ENCODE assay signal across 8 cellular contexts in the genomic region with DNA sequence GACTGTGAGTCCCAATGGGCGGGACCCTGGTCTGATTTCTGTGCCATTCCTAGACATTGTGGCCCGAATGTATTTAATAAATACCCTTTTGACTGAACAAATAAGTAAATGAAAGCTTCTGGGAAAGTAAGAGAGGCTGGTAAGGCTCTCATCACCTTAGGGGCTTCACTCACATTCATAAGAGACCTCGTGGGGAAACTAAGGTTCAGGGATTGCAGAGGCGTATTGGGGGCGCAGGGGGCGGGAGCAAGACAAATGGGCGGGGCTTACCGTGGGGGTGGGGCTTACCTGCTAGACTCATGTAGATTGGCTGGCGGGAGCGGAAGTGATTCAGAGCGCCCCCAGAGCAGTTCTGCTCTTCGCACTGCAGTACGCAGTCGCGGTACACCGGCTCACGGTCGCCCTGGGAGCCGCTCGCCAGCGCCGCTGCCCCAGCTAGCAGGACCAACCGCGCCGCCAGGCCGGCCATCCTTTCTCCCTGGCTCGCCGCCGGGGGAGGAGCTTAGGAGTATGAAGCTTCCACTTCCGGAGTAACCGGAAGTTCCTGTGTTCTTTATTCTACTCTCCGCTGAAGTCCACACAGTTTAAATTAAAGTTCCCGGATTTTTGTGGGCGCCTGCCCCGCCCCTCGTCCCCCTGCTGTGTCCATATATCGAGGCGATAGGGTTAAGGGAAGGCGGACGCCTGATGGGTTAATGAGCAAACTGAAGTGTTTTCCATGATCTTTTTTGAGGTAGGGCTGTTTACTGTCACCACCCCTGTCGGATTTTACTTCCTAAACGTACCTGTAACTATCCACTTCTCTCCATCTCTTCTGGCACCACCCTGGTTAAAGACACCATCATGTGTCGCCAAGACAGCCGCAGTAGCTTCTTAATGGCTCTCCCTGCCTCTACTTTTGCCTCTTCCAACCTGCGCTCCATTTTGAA. TPM values are rescaled to one million over a fixed set of nuclear protein-coding genes. Genes with fewer than 3 reads are reported as not detected.
A peak's percentile ranks its signal among the peaks of the same experiment; 100 is the strongest.
DNase-seq lines count a peak whose midpoint lies in the region; ATAC-seq and TF ChIP-seq lines count a peak whose summit lies in the region.

A gene with protein sequence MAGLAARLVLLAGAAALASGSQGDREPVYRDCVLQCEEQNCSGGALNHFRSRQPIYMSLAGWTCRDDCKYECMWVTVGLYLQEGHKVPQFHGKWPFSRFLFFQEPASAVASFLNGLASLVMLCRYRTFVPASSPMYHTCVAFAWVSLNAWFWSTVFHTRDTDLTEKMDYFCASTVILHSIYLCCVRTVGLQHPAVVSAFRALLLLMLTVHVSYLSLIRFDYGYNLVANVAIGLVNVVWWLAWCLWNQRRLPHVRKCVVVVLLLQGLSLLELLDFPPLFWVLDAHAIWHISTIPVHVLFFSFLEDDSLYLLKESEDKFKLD (minus strand): TSS at position 512 of the 929 bp plus-strand sequence. CDS start 43 bp downstream, at position 469.

- no peaks in the 10 kb centered on the region for H3K9me3 Mint-ChIP-seq in CD4-positive, alpha-beta memory T cell
- H3K9me3 Mint-ChIP-seq in activated CD4-positive, alpha-beta memory T cell treated with anti-CD3 and anti-CD28 coated beads, Interleukin-2, amount 10 ng/mL, durations not matched to agents 7 days and 5 days = no peaks in the 10 kb centered on the region

- peak within 1 kb of the TSS; percentile 67 for H3K27ac ChIP-seq in CD4-positive, alpha-beta memory T cell (ENCODE audit: low read depth, low read length)
- peak within 1 kb of the TSS; percentile 88 for H3K27ac ChIP-seq in lower lobe of right lung

- H3K27me3 ChIP-seq in CD4-positive, alpha-beta memory T cell (ENCODE audit: insufficient read depth, low read length) = no peaks in the 10 kb centered on the region
- H3K27me3 ChIP-seq in lower lobe of right lung (ENCODE audit: low read depth) = no peaks in the 10 kb centered on the region

- H3K4me3 Mint-ChIP-seq in CD4-positive, alpha-beta memory T cell = peak within 1 kb of the TSS; percentile 95 to 99 (median 98)
- H3K4me3 Mint-ChIP-seq in activated CD4-positive, alpha-beta memory T cell treated with anti-CD3 and anti-CD28 coated beads, Interleukin-2, amount 10 ng/mL, durations not matched to agents 7 days and 5 days = peak within 1 kb of the TSS; percentile 95

- CTCF ChIA-PET in CD4-positive, alpha-beta memory T cell (lab: Charles Lee; ENCODE audit: partially characterized antibody) = interaction anchor here (1.0 to 1.8 kb wide), 8 partner anchors 9 to 66 kb away, joined by 3 to 8 read pairs (median 4); a partner anchor contains a TSS
- CTCF ChIA-PET in activated CD4-positive, alpha-beta memory T cell treated with anti-CD3 and anti-CD28 coated beads, Interleukin-2, amount 10 ng/mL, durations not matched to agents 7 days and 5 days (lab: Charles Lee) = interaction anchor here (0.6 to 1.8 kb wide), 9 partner anchors 9 to 105 kb away, joined by 3 to 8 read pairs (median 5); a partner anchor contains a TSS

- H3K27me3 Mint-ChIP-seq in CD4-positive, alpha-beta memory T cell = no peaks in the 10 kb centered on the region
- H3K27me3 Mint-ChIP-seq in activated CD4-positive, alpha-beta memory T cell treated with anti-CD3 and anti-CD28 coated beads, Interleukin-2, amount 10 ng/mL, durations not matched to agents 7 days and 5 days = no peaks in the 10 kb centered on the region

- POLR2A ChIA-PET in CD4-positive, alpha-beta memory T cell (lab: Charles Lee; ENCODE audit: partially characterized antibody) = interaction anchor here (0.7 to 2.7 kb wide), 18 partner anchors 9 to 131 kb away, joined by 3 to 45 read pairs (median 5); a partner anchor contains a TSS
- POLR2A ChIA-PET in activated CD4-positive, alpha-beta memory T cell treated with anti-CD3 and anti-CD28 coated beads, Interleukin-2, amount 10 ng/mL, durations not matched to agents 7 days and 5 days (lab: Charles Lee) = interaction anchor here (0.6 to 4.1 kb wide), 25 partner anchors 9 to 293 kb away, joined by 3 to 71 read pairs (median 4); a partner anchor contains a TSS

- H3K36me3 ChIP-seq in CD4-positive, alpha-beta memory T cell (ENCODE audit: insufficient read depth, low read length) = no peaks in the 10 kb centered on the region
- H3K36me3 ChIP-seq in lower lobe of right lung = peaks cover 14% of the 10 kb centered on the region

- peaks cover 19 to 33% (median 28%) of the 10 kb centered on the region in 4 donors for H3K4me1 Mint-ChIP-seq in CD4-positive, alpha-beta memory T cell
- peaks cover 28% of the 10 kb centered on the region for H3K4me1 Mint-ChIP-seq in activated CD4-positive, alpha-beta memory T cell treated with anti-CD3 and anti-CD28 coated beads, Interleukin-2, amount 10 ng/mL, durations not matched to agents 7 days and 5 days

- H3K27ac Mint-ChIP-seq in CD4-positive, alpha-beta memory T cell = peak within 1 kb of the TSS; percentile 94 to 99 (median 98)
- peak within 1 kb of the TSS; percentile 94 for H3K27ac Mint-ChIP-seq in activated CD4-positive, alpha-beta memory T cell treated with anti-CD3 and anti-CD28 coated beads, Interleukin-2, amount 10 ng/mL, durations not matched to agents 7 days and 5 days

- no peaks in the 10 kb centered on the region for H3K9me3 ChIP-seq in CD4-positive, alpha-beta memory T cell (ENCODE audit: control insufficient read depth in 1 of 2, low read length in 2 of 2)
- H3K9me3 ChIP-seq in lower lobe of right lung = no peaks in the 10 kb centered on the region

- ATAC-seq in GM19438 (IDR thresholded peaks at IDR 0.05; ENCODE audit: low read depth, unreplicated experiment) (peak; percentile 83), HG03571 (IDR thresholded peaks at IDR 0.05; ENCODE audit: unreplicated experiment) (peak; percentile 89), lower lobe of right lung (peak; percentile 93 to 97)

- peak; percentile 83 to 86 (median 83) for DNase-seq in CD4-positive, alpha-beta memory T cell
- DNase-seq in NCI-H774 (lab: John Stamatoyannopoulos, UW) = peak; percentile 95
- DNase-seq in activated CD4-positive, alpha-beta memory T cell treated with anti-CD3 and anti-CD28 coated beads, Interleukin-2, amount 10 ng/mL, durations not matched to agents 7 days and 5 days = peak; percentile 85
- peak; percentile 95 for DNase-seq in ecto neural progenitor cell (ENCODE audit: low spot score)
- DNase-seq in lower lobe of right lung = peak; percentile 91
- DNase-seq in stimulated activated CD4-positive, alpha-beta T cell treated with anti-CD3 and anti-CD28 coated beads, TNF-alpha, amount 100 ng/mL, for 1 hour (ENCODE audit: low read depth in 3 of 3, low spot score in 1 of 3) = peak; percentile 45 to 75 (median 57)

- H3K4me3 ChIP-seq in CD4-positive, alpha-beta memory T cell (ENCODE audit: low read length in 2 of 2) = peak within 1 kb of the TSS; percentile 59 to 90
- H3K4me3 ChIP-seq in lower lobe of right lung = peak within 1 kb of the TSS; percentile 71

- peaks cover 20 to 36% of the 10 kb centered on the region in 2 donors for H3K36me3 Mint-ChIP-seq in CD4-positive, alpha-beta memory T cell
- H3K36me3 Mint-ChIP-seq in activated CD4-positive, alpha-beta memory T cell treated with anti-CD3 and anti-CD28 coated beads, Interleukin-2, amount 10 ng/mL, durations not matched to agents 7 days and 5 days (ENCODE audit: low read depth) = peaks cover 22% of the 10 kb centered on the region

- H3K4me1 ChIP-seq in CD4-positive, alpha-beta memory T cell (ENCODE audit: insufficient read depth, low read length) = peaks cover 21% of the 10 kb centered on the region
- H3K4me1 ChIP-seq in lower lobe of right lung = peaks cover 15% of the 10 kb centered on the region

- peak; percentile 6 for TF ChIP-seq CTCF in lower lobe of right lung (IDR thresholded peaks at IDR 0.05)

- intact Hi-C loops in CD4-positive, alpha-beta memory T cell (cut with micrococcal nuclease) = loop anchor here (1.0 to 5.0 kb wide), 3 partner anchors 9 to 51 kb away; a partner anchor contains a TSS
- intact Hi-C loops in lower lobe of right lung (cut with DNase I) = no loop called here

RNA-seq across cellular contexts. Expression of the gene that starts here (rescaled TPM):
- 10 to 100 TPM; 29.6 to 30.5 TPM for total RNA-seq in CD4-positive, alpha-beta memory T cell
- 10 to 100 TPM; 22.1 to 26.5 TPM for polyA plus RNA-seq in CD4-positive, alpha-beta memory T cell
- total RNA-seq in activated CD4-positive, alpha-beta memory T cell treated with anti-CD3 and anti-CD28 coated beads, Interleukin-2, amount 10 ng/mL, durations not matched to agents 7 days and 5 days = 10 to 100 TPM; 14.0 to 14.2 TPM
- total RNA-seq in lower lobe of right lung = 20.7 TPM

Comparison
In these comparisons a context has a peak if more than half of its experiments do, and no peak if none do; other contexts are left out.
1. Peak in every context shown above with its lines: DNase-seq, ATAC-seq, H3K4me3 ChIP-seq and H3K27ac ChIP-seq.